Comparison of ENCODE assay signal across 17 cellular contexts in the genomic region with DNA sequence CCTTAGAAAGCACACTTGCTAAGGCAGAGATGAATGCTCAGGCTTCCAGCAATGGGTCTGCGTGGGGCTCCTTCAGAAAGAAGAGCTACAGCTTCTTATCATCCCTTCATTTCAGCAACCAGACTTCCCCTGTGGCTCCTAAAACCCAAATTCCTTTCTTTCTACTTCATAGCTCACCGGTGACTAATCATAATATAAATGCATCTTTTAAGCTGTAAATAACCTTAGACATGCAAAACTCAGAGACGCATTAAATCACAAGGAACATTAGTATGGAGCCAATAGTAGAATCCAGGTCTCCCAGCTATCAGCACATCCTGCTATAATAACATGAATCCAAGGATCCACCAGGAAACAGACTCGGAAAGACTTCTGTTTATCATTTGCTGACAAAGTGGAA.
DNase-seq lines count a peak whose midpoint lies in the region; FAIRE-seq and TF ChIP-seq lines count a peak whose summit lies in the region.
"Had no signal": no experiment of that assay in that cellular context is flagged by ENCODE, and none has a peak within 500 bp of the region (broad histone marks: within the 10 kb centered on the region; RNA-seq: fewer than 3 reads in every experiment).

No MANE protein-coding gene starts in this region.

- no peaks in the 10 kb centered on the region for H3K79me1 ChIP-seq in H1 (ENCODE audit: low read depth, low read length)

- H2BK120ac ChIP-seq in H1 (replicated peaks; ENCODE audit: low read depth, low read length) = no peak overlapping the region

- H3K4me2 ChIP-seq in BLaER1 treated with 17β-estradiol and CSF1 and Interleukin-3, amounts not matched to agents 10 nM and 100 nM = peak overlapping the region in 10 of 11 experiments; percentile 23 to 74 (median 58); a peak in 19 of 22 replicates
- no peak overlapping the region for H3K4me2 ChIP-seq in H1 (ENCODE audit: insufficient read depth in 1 of 2, low read depth in 2 of 2, low read length in 2 of 2)

- no peaks in the 10 kb centered on the region for H3K36me3 ChIP-seq in BLaER1 treated with 17β-estradiol and CSF1 and Interleukin-3, amounts not matched to agents 10 nM and 100 nM
- no peaks in the 10 kb centered on the region for H3K36me3 ChIP-seq in H1 (ENCODE audit: control insufficient read depth in 2 of 4, insufficient read depth in 4 of 4, low read length in 3 of 4)
- H3K36me3 ChIP-seq: ovary had no signal

- peaks cover 13 to 29% (median 24%) of the 10 kb centered on the region in 10 experiments for H3K4me1 ChIP-seq in BLaER1 treated with 17β-estradiol and CSF1 and Interleukin-3, amounts not matched to agents 10 nM and 100 nM
- peaks cover 0 to 4% (median 0%) of the 10 kb centered on the region in 4 experiments; a peak in 1 of 7 replicates for H3K4me1 ChIP-seq in H1 (replicated peaks in 1 of 4; ENCODE audit: control insufficient read depth in 3 of 4, insufficient read depth in 4 of 4, low read length in 3 of 4)

- no peak overlapping the region for H3K9ac ChIP-seq in BLaER1 treated with 17β-estradiol and CSF1 and Interleukin-3, amounts not matched to agents 10 nM and 100 nM
- no peak overlapping the region for H3K9ac ChIP-seq in H1 (replicated peaks in 1 of 4; ENCODE audit: extremely low read depth in 1 of 4, low read depth in 3 of 4, low read length in 3 of 4)

- H3K4me3 Mint-ChIP-seq in nephron = no peak overlapping the region
- H3K4me3 Mint-ChIP-seq: CD8-positive, alpha-beta T cell had no signal

- peak overlapping the region; percentile 17 to 77 (median 21) for H3K27ac Mint-ChIP-seq in nephron
- H3K27ac Mint-ChIP-seq: CD8-positive, alpha-beta T cell had no signal

- peak; percentile 84 for DNase-seq in LHCN-M2 (ENCODE audit: low read depth)
- DNase-seq in H1 (ENCODE audit: low read depth in 1 of 2, low spot score in 2 of 2) = no peak
- no peak for DNase-seq in GM13977 (ENCODE audit: low spot score)
- DNase-seq in activated naive CD4-positive, alpha-beta T cell (lab: John Stamatoyannopoulos, UW) = no peak
- DNase-seq in Ammon's horn (ENCODE audit: low spot score) = no peak
- no peak for DNase-seq in GM19238 (ENCODE audit: insufficient read length, low spot score)
- DNase-seq: CD8-positive, alpha-beta T cell; dorsolateral prefrontal cortex; NCI-H1694; NCI-H748 treated with DMSO at 0.1 percent for 48 hours; ovary; stimulated activated CD4-positive, alpha-beta T cell treated with anti-CD3 and anti-CD28 coated beads, Interleukin-4, amount 100 ng/mL, for 1 hour; stimulated activated naive CD4-positive, alpha-beta T cell treated with Interleukin-2 at 50 U/mL for 16 hours had no signal

- peak overlapping the region in 2 of 11 experiments; percentile 9 to 26; a peak in 1 of 22 replicates for H3K27ac ChIP-seq in BLaER1 treated with 17β-estradiol and CSF1 and Interleukin-3, amounts not matched to agents 10 nM and 100 nM
- no peak overlapping the region for H3K27ac ChIP-seq in H1 (ENCODE audit: low read depth, low read length)
- H3K27ac ChIP-seq: dorsolateral prefrontal cortex, ovary, VCaP had no signal

- POLR2A ChIA-PET in H1 (lab: Charles Lee; ENCODE audit: partially characterized antibody) = no interaction called here

- H3K14ac ChIP-seq in H1 (ENCODE audit: insufficient read length) = no peak overlapping the region

- CTCF ChIA-PET in H1 (lab: Charles Lee; ENCODE audit: partially characterized antibody) = interaction anchor here (0.6 to 1.7 kb wide), 3 partner anchors 38 to 646 kb away, joined by 3 to 4 read pairs (median 3); no protein-coding TSS in a partner anchor

- H2BK12ac ChIP-seq in H1 (ENCODE audit: low read depth, low read length) = no peak overlapping the region

- H4K8ac ChIP-seq in H1 (ENCODE audit: extremely low read depth, insufficient read depth, low read length) = no peak overlapping the region

- H3K4me3 ChIP-seq in BLaER1 treated with 17β-estradiol and CSF1 and Interleukin-3, amounts not matched to agents 10 nM and 100 nM = no peak overlapping the region
- H3K4me3 ChIP-seq in H1 (ENCODE audit: extremely low read depth in 1 of 4, insufficient read depth in 2 of 4, low read depth in 3 of 4, low read length in 4 of 4) = no peak overlapping the region
- H3K4me3 ChIP-seq: dorsolateral prefrontal cortex, ovary had no signal

- no peaks in the 10 kb centered on the region for H3K79me2 ChIP-seq in H1 (ENCODE audit: control insufficient read depth in 1 of 2, insufficient read depth in 2 of 2, low read length in 2 of 2)

- no peak overlapping the region for H2BK20ac ChIP-seq in H1 (ENCODE audit: low read length)

- H3K56ac ChIP-seq in H1 (replicated peaks; ENCODE audit: insufficient read length, low read depth, low read length) = no peak overlapping the region

- H4K20me1 ChIP-seq in BLaER1 treated with 17β-estradiol and CSF1 and Interleukin-3, amounts not matched to agents 10 nM and 100 nM = no peaks in the 10 kb centered on the region
- no peaks in the 10 kb centered on the region for H4K20me1 ChIP-seq in H1 (replicated peaks in 1 of 2; ENCODE audit: control insufficient read depth in 1 of 2, insufficient read depth in 2 of 2, low read length in 2 of 2)

- 0 out of 2 replicates have a peak overlapping the region, but pooled peaks have one; percentile 49 for H2BK5ac ChIP-seq in H1 (ENCODE audit: low read depth, low read length)

- TF ChIP-seq CTCF in H1 (IDR thresholded peaks at IDR 0.05; ENCODE audit: control extremely low read depth in 1 of 3, insufficient read depth in 1 of 3, low read depth in 1 of 3, low read length in 3 of 3) = no peak
- no peak for TF ChIP-seq CTCF in nephron (IDR thresholded peaks at IDR 0.05; ENCODE audit: unreplicated experiment in 3 of 3)
- TF ChIP-seq CTCF in GM13977 (IDR thresholded peaks at IDR 0.05; ENCODE audit: extremely low read depth, insufficient read depth, missing control alignments) = no peak

- no peak for TF ChIP-seq RAD21 in H1 (IDR thresholded peaks at IDR 0.05 in 1 of 2, conservative IDR thresholded peaks at IDR 0.05 in 1 of 2; ENCODE audit: low read depth in 2 of 2, low read length in 2 of 2)

- H4K91ac ChIP-seq in H1 (replicated peaks; ENCODE audit: insufficient read length, low read length) = no peak overlapping the region

- H4K5ac ChIP-seq in H1 (ENCODE audit: insufficient read length, low read depth, low read length) = no peak overlapping the region

- no peak overlapping the region for H3K23ac ChIP-seq in H1 (ENCODE audit: insufficient read length)

- 52% methylated on average over 4 of the region's 4 CpGs; no CpG with 5 or more reads in 1 of the 2 experiments for WGBS in H1 (ENCODE audit: extremely low coverage in 1 of 2, insufficient coverage in 1 of 2, insufficient read length in 1 of 2, insufficient replicate concordance in 2 of 2, low coverage in 1 of 2, low lambda C conversion rate in 2 of 2, missing lambda C conversion rate in 1 of 2), 2 experiments

- H3K4ac ChIP-seq in H1 (replicated peaks; ENCODE audit: insufficient read length, low read depth, low read length) = no peak overlapping the region

- no peak overlapping the region for H2AFZ ChIP-seq in H1 (ENCODE audit: low read length)

- TF ChIP-seq EP300 in H1 (IDR thresholded peaks at IDR 0.05; ENCODE audit: borderline replicate concordance in 1 of 2, low read depth in 2 of 2, low read length in 2 of 2) = no peak

- H3K9me3 Mint-ChIP-seq in nephron = peaks cover 2% of the 10 kb centered on the region

- TF ChIP-seq POLR2A in H1 (IDR thresholded peaks at IDR 0.05; ENCODE audit: control extremely low read depth in 1 of 2, low read depth in 2 of 2, low read length in 2 of 2) = no peak

- peaks cover 10% of the 10 kb centered on the region for H3K4me1 Mint-ChIP-seq in nephron

- no peaks in the 10 kb centered on the region for H3K27me3 Mint-ChIP-seq in nephron (ENCODE audit: low read depth)

- no peaks in the 10 kb centered on the region for H3K27me3 ChIP-seq in BLaER1 treated with 17β-estradiol and CSF1 and Interleukin-3, amounts not matched to agents 10 nM and 100 nM
- H3K27me3 ChIP-seq in H1 (replicated peaks in 1 of 4; ENCODE audit: control insufficient read depth in 3 of 4, extremely low read depth in 1 of 4, insufficient read depth in 3 of 4, low read length in 3 of 4) = no peaks in the 10 kb centered on the region
- H3K27me3 ChIP-seq: ovary had no signal

- no peak for FAIRE-seq in H1 (lab: Jason Lieb, UNC)
- FAIRE-seq: H54 had no signal

- no peak overlapping the region for H2AK5ac ChIP-seq in H1 (ENCODE audit: low read depth, low read length)

- H2BK15ac ChIP-seq in H1 (ENCODE audit: low read length) = no peak overlapping the region

- H3K18ac ChIP-seq in H1 (ENCODE audit: extremely low read depth, low read length) = no peak overlapping the region

- no peaks in the 10 kb centered on the region for H3K36me3 Mint-ChIP-seq in nephron (ENCODE audit: low read depth)
- H3K36me3 Mint-ChIP-seq: CD8-positive, alpha-beta T cell had no signal

- peaks cover 5 to 28% (median 10%) of the 10 kb centered on the region in 11 experiments; a peak in 14 of 22 replicates for H3K9me3 ChIP-seq in BLaER1 treated with 17β-estradiol and CSF1 and Interleukin-3, amounts not matched to agents 10 nM and 100 nM (replicated peaks in 1 of 11)
- no peaks in the 10 kb centered on the region for H3K9me3 ChIP-seq in H1 (ENCODE audit: insufficient read depth in 2 of 2, low read depth in 1 of 2, low read length in 1 of 2)
- H3K9me3 ChIP-seq: ovary had no signal

- no peaks in the 10 kb centered on the region for H3K23me2 ChIP-seq in H1 (ENCODE audit: low read depth, low read length)

- in situ Hi-C loops in GM13977 (cut with MboI; ENCODE audit: low pct_unique_long_range_greater_than_20kb, low sequenced_read_pairs, unreplicated experiment) = no loop called here

TF ChIP-seq in H1, 55 proteins besides CTCF, POLR2A, EP300 and RAD21:
- TF ChIP-seq TEAD4 (IDR thresholded peaks at IDR 0.05; ENCODE audit: low read depth, low read length) (no peak), MAFK (IDR thresholded peaks at IDR 0.05; ENCODE audit: low read depth, low read length) (no peak)
TF ChIP-seq in H1: peak in this region for 0.

Comparison
In these comparisons a context has a peak if more than half of its experiments do, and no peak if none do; other contexts are left out.
1. H3K4me2 ChIP-seq: peak in BLaER1 treated with 17β-estradiol and CSF1 and Interleukin-3, amounts not matched to agents 10 nM and 100 nM (10 of 11); none in H1 (0 of 2).